ENCODE assay signal across 34 cellular contexts in the genomic region with DNA sequence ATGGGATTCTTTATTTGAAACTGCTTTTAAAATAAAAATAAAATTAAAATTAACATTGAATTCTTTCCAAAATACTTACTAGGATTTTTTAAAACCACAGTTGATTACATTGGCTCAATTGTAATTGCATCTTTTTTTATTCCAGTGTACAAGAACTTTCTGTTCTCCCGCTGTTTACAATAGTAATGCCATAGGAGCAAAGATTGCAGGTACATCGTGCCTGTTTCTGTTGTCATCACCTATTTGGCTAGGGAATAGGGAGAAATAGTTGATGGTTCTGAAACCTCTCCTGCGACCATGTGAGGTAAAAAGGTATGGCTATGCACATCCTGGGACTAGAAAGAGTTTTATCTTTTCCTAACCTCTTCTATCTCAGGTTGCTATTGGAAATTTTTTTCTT. TPM values are rescaled to one million over a fixed set of nuclear protein-coding genes. Genes with fewer than 3 reads are reported as not detected.
"Had no signal": no experiment of that assay in that cellular context is flagged by ENCODE, and none has a peak within 500 bp of the region (broad histone marks: within the 10 kb centered on the region; RNA-seq: fewer than 3 reads in every experiment).

No MANE protein-coding gene starts in this region.

- H3K4me2 ChIP-seq: smooth muscle cell had no signal

- H3K27me3 ChIP-seq: neutrophil, pancreas, spleen, suprapubic skin, testis, tibial artery, transverse colon, upper lobe of right lung, uterus had no signal

- ATAC-seq: naive thymus-derived CD4-positive, alpha-beta T cell; natural killer cell; pancreas; psoas muscle; right cardiac atrium; sciatic nerve; stimulated activated memory B cell treated with anti-CD40 and anti-IgM and Interleukin-4, amounts not matched to agents 10 μg/mL and 1 μg/mL and 100 μg/mL, for 72 hours; stimulated activated naive CD8-positive, alpha-beta T cell treated with anti-CD3 and anti-CD28 coated beads, Interleukin-15, amount 100 ng/mL, for 72 hours; stimulated activated naive CD8-positive, alpha-beta T cell treated with anti-CD3 and anti-CD28 coated beads, Interleukin-15, Interleukin-2, amounts not matched to agents 100 U/mL and 50 U/mL, for 24 hours; upper lobe of right lung had no signal

- H3K27ac ChIP-seq: neutrophil, pancreas, psoas muscle, skin epidermis, spleen, suprapubic skin, testis, tibial artery, transverse colon, upper lobe of right lung, uterus had no signal

- FAIRE-seq: pancreas had no signal

- H3K4me1 ChIP-seq: pancreas, psoas muscle, spleen, suprapubic skin, testis, tibial artery, transverse colon, upper lobe of right lung, uterus had no signal

- DNase-seq: naive thymus-derived CD4-positive, alpha-beta T cell; natural killer cell; nephron progenitor cell; nucleus accumbens; pancreas; psoas muscle; right cardiac atrium; spleen; stimulated activated CD4-positive, alpha-beta T cell treated with anti-CD3 and anti-CD28 coated beads, Interleukin-12 subunit alpha, Interleukin-12 subunit beta, amount 100 ng/mL, for 4 hours; stimulated activated CD4-positive, alpha-beta T cell treated with anti-CD3 and anti-CD28 coated beads, Interleukin-1b, Interleukin-23, amount 100 ng/mL, for 48 hours; stimulated activated CD4-positive, alpha-beta T cell treated with anti-CD3 and anti-CD28 coated beads, Interleukin-4, amount 100 ng/mL, for 1 hour; stimulated activated CD4-positive, alpha-beta T cell treated with anti-CD3 and anti-CD28 coated beads, Interleukin-4, amount 100 ng/mL, for 4 hours; stimulated activated CD8-positive, alpha-beta memory T cell treated with anti-CD3 and anti-CD28 coated beads, Interleukin-4, amount 100 ng/mL, for 48 hours; stimulated activated naive CD4-positive, alpha-beta T cell; stimulated activated naive CD8-positive, alpha-beta T cell treated with anti-CD3 and anti-CD28 coated beads, Interleukin-15, amount 100 ng/mL, for 72 hours; stimulated activated naive CD8-positive, alpha-beta T cell treated with anti-CD3 and anti-CD28 coated beads, Interleukin-15, Interleukin-2, amounts not matched to agents 100 U/mL and 50 U/mL, for 24 hours; substantia nigra; testis; tibial artery; transverse colon; upper lobe of right lung; uterus had no signal

- H3K36me3 ChIP-seq: neutrophil, pancreas, spleen, suprapubic skin, tibial artery, transverse colon, upper lobe of right lung, uterus had no signal

- H3K9me3 ChIP-seq: neutrophil, pancreas, psoas muscle, suprapubic skin, testis, tibial artery, transverse colon, upper lobe of right lung, uterus had no signal

- H3K4me3 ChIP-seq: pancreas, psoas muscle, skin epidermis, smooth muscle cell, spleen, suprapubic skin, testis, tibial artery, transverse colon, upper lobe of right lung, uterus had no signal

RNA-seq across cellular contexts. Expression of a gene that starts 28.2 kb away (rescaled TPM):
- total RNA-seq: naive thymus-derived CD4-positive, alpha-beta T cell; natural killer cell; neural crest cell; omental fat pad; osteocyte; psoas muscle; renal cortical epithelial cell; smooth muscle cell; testis; upper lobe of right lung had no signal
- polyA plus RNA-seq: naive thymus-derived CD4-positive, alpha-beta T cell; pancreas; smooth muscle cell had no signal

RNA-seq across cellular contexts. Expression of a gene that starts 48.5 kb away (rescaled TPM):
- total RNA-seq: naive thymus-derived CD4-positive, alpha-beta T cell; natural killer cell; neural crest cell; omental fat pad; osteocyte; posterior vena cava; psoas muscle; right cardiac atrium; sciatic nerve; smooth muscle cell; transverse colon; upper lobe of right lung; urinary bladder; uterus had no signal
- polyA plus RNA-seq: naive thymus-derived CD4-positive, alpha-beta T cell; psoas muscle; right cardiac atrium; smooth muscle cell; spleen; urinary bladder had no signal
